8 cellular contexts compared by ENCODE assay signal in the genomic region with DNA sequence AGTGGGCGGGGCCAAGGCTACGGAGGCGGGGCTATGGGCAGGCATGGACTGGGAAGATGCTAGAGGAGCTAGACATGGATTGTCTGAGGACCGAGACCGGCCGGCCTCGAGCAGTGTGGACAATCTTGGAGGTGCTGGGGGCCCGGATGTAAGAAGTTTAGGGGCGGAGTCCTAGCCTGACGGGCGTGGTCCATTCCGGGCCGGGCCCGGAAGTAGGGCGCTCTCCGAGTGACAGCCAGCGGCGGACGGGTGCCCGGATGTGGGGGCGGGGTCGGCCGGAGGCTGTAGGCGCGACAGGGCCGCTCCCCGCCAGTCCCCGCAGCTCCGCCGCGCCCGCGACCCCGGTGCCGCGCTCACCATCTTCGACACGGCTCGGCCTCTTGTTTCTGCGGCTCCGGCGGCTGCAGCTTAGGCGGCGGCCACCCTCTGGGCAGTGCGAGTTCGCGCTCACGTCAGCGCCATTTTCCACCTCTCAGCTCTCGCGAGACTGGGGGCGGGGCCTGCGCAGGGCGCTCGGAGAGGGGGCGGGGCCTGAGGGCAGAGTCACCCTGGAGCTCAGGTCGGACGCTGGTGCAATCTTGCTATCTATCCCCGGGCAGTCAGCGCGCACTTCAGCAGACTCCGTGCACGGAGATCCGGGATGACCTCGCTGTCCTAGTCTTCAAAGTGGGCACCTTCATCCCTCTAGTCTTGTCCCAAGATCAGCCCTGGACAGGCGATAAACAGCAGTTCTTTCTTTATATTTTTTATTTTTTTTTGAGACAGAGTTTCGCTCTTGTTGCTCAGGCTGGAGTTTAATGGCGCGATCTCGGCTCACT.
DNase-seq lines count a peak whose midpoint lies in the region; ATAC-seq and TF ChIP-seq lines count a peak whose summit lies in the region.

A gene with protein sequence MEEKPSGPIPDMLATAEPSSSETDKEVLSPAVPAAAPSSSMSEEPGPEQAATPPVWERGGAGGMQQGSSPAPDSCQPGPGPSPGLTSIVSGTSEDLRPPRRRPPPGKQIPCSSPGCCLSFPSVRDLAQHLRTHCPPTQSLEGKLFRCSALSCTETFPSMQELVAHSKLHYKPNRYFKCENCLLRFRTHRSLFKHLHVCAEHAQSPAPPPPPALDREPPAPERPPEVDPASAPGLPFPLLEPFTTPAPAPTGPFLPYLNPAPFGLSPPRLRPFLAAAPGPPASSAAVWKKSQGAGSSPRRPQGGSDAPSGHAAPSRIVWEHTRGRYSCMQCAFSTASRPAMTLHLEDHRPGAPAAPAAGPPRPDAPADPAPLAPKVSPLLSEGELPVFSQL (minus strand): TSS at position 481 of the 818 bp plus-strand sequence. CDS start 121 bp downstream, at position 360.

- POLR2A ChIA-PET in GM10248 (lab: Yijun Ruan, JAX): interaction anchor here (0.5 to 1.7 kb wide), 11 partner anchors 9 to 193 kb away, joined by 3 to 9 read pairs (median 4); partner anchors contain the start of genes HNRNPM, NDUFA7, RAB11B and RPS28

- no peak for TF ChIP-seq CTCF in GM10248 (IDR thresholded peaks at IDR 0.05; ENCODE audit: control extremely low read depth, extremely low read depth, low read depth, missing control alignments)

- ATAC-seq in HG02610 (IDR thresholded peaks at IDR 0.05; ENCODE audit: unreplicated experiment) (peak; percentile 86), SK-N-SH treated with all-trans-retinoic acid at 6 μM for 48 hours (peak; percentile 95)

- CTCF ChIA-PET in GM10248 (lab: Yijun Ruan, JAX): interaction anchor here (0.7 to 2.5 kb wide), 12 partner anchors 9 to 211 kb away, joined by 3 to 23 read pairs (median 4); partner anchors contain the start of gene MARCHF2

- peak; percentile 99 for DNase-seq in GM10248 (ENCODE audit: extremely low spot score)
- peak; percentile 93 for DNase-seq in NCI-H1092 treated with DMSO at 0.1 percent for 48 hours (lab: John Stamatoyannopoulos, UW)
- peak; percentile 97 for DNase-seq in activated naive CD4-positive, alpha-beta T cell treated with anti-CD3 and anti-CD28 coated beads, Interleukin-2, amount 50 U/mL, for 16 hours
- peak; percentile 97 for DNase-seq in germinal center (ENCODE audit: low spot score)
- DNase-seq in non-pigmented ciliary epithelial cell (ENCODE audit: low read depth): peak; percentile 86
- peak; percentile 92 for DNase-seq in superior temporal gyrus (ENCODE audit: extremely low spot score)

TF ChIP-seq in SK-N-SH treated with all-trans-retinoic acid at 6 μM for 48 hours, 23 proteins besides CTCF, POLR2A, EP300 and RAD21:
- no peak for TF ChIP-seq ISL1 (CRISPR knock-in tag; IDR thresholded peaks at IDR 0.05)
- no peak for TF ChIP-seq SNAI2 (CRISPR knock-in tag; IDR thresholded peaks at IDR 0.05)
- TF ChIP-seq ZFP30 (CRISPR knock-in tag; IDR thresholded peaks at IDR 0.05): no peak
- TF ChIP-seq, protein P1, sequence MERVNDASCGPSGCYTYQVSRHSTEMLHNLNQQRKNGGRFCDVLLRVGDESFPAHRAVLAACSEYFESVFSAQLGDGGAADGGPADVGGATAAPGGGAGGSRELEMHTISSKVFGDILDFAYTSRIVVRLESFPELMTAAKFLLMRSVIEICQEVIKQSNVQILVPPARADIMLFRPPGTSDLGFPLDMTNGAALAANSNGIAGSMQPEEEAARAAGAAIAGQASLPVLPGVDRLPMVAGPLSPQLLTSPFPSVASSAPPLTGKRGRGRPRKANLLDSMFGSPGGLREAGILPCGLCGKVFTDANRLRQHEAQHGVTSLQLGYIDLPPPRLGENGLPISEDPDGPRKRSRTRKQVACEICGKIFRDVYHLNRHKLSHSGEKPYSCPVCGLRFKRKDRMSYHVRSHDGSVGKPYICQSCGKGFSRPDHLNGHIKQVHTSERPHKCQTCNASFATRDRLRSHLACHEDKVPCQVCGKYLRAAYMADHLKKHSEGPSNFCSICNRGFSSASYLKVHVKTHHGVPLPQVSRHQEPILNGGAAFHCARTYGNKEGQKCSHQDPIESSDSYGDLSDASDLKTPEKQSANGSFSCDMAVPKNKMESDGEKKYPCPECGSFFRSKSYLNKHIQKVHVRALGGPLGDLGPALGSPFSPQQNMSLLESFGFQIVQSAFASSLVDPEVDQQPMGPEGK (CRISPR knock-in tag; IDR thresholded peaks at IDR 0.05; ENCODE audit: borderline replicate concordance): no peak
- no peak for TF ChIP-seq ARNTL (CRISPR knock-in tag; IDR thresholded peaks at IDR 0.05; ENCODE audit: borderline replicate concordance, low read depth)
- no peak for TF ChIP-seq ZFP3 (CRISPR knock-in tag; IDR thresholded peaks at IDR 0.05)
- TF ChIP-seq ZNF8 (CRISPR knock-in tag; IDR thresholded peaks at IDR 0.05): no peak
TF ChIP-seq in SK-N-SH treated with all-trans-retinoic acid at 6 μM for 48 hours: peak in this region for 0.

Comparison
In these comparisons a context has a peak if more than half of its experiments do, and no peak if none do; other contexts are left out.
1. Peak in every context shown above with its lines: DNase-seq and ATAC-seq.